8 cellular contexts compared by ENCODE assay signal in genomic region chr3:128616516-128617269, GRCh38. TPM values are rescaled to one million over a fixed set of nuclear protein-coding genes. Genes with fewer than 3 reads are reported as not detected.
A peak's percentile ranks its signal among the peaks of the same experiment; 100 is the strongest.
DNase-seq lines count a peak whose midpoint lies in the region; ATAC-seq and TF ChIP-seq lines count a peak whose summit lies in the region.

No MANE protein-coding gene starts in this region.

- WGBS in esophagus, 2 donors = 88 to 89% methylated on average over 16 of the region's 16 CpGs

- TF ChIP-seq CTCF in GM12875 (IDR thresholded peaks at IDR 0.05; ENCODE audit: borderline replicate concordance, insufficient read depth, low read depth, low read length) (no peak), gastrocnemius medialis (IDR thresholded peaks at IDR 0.05 in 4 of 5, conservative IDR thresholded peaks at IDR 0.05 in 1 of 5) (no peak)

- in situ Hi-C loops in gastrocnemius medialis (cut with MboI; ENCODE audit: low sequenced_read_pairs in 4 of 4) = loop anchor here in 2 of 4 donors (10.0 to 25.0 kb wide), 2 partner anchors 178 to 529 kb away; no protein-coding TSS in a partner anchor

- H3K27me3 ChIP-seq in esophagus (ENCODE audit: control insufficient read depth in 1 of 2, insufficient read depth in 2 of 2, low read length in 2 of 2) (no peaks in the 10 kb centered on the region), gastrocnemius medialis (no peaks in the 10 kb centered on the region)

- ATAC-seq in gastrocnemius medialis (no peak), HG03196 (IDR thresholded peaks at IDR 0.05; ENCODE audit: unreplicated experiment) (no peak)

- H3K27ac ChIP-seq in SK-N-MC (no peak overlapping the region), esophagus (ENCODE audit: low read depth in 2 of 2, low read length in 1 of 2) (peak overlapping the region; percentile 53 to 71), gastrocnemius medialis (peak overlapping the region; percentile 85 to 95 (median 90))

- H3K4me1 ChIP-seq in esophagus (ENCODE audit: control insufficient read depth in 2 of 2, insufficient read depth in 2 of 2, low read length in 1 of 2) (peaks cover 0 to 7% of the 10 kb centered on the region in 2 donors), gastrocnemius medialis (peaks cover 19 to 20% of the 10 kb centered on the region in 2 donors)

- DNase-seq in SK-N-MC (ENCODE audit: low read depth, low spot score) = no peak
- no peak for DNase-seq in gastrocnemius medialis
- no peak for DNase-seq in NCI-H2171 treated with DMSO at 0.1 percent for 48 hours (lab: John Stamatoyannopoulos, UW)
- no peak for DNase-seq in activated CD4-positive, alpha-beta T cell treated with anti-CD3 and anti-CD28 coated beads, Interleukin-2, amount 50 U/mL, for 4 hours
- DNase-seq in DMS79 (lab: John Stamatoyannopoulos, UW) = no peak

- peaks cover 31% of the 10 kb centered on the region for H3K36me3 ChIP-seq in SK-N-MC (ENCODE audit: insufficient read depth, low read length)
- peaks cover 2 to 27% of the 10 kb centered on the region in 2 donors for H3K36me3 ChIP-seq in esophagus (ENCODE audit: control insufficient read depth in 2 of 2, insufficient read depth in 2 of 2, low read length in 1 of 2)
- peaks cover 7 to 31% of the 10 kb centered on the region in 2 donors for H3K36me3 ChIP-seq in gastrocnemius medialis

- peak overlapping the region; percentile 63 for H3K9ac ChIP-seq in SK-N-MC (ENCODE audit: insufficient read length)

- H3K4me3 ChIP-seq in GM12875 (ENCODE audit: low read depth, low read length) = peak overlapping the region; percentile 78
- peak overlapping the region; percentile 82 for H3K4me3 ChIP-seq in SK-N-MC
- H3K4me3 ChIP-seq in esophagus (ENCODE audit: low read depth in 1 of 2, low read length in 2 of 2) = no peak overlapping the region
- H3K4me3 ChIP-seq in gastrocnemius medialis = peak overlapping the region in 3 of 4 donors; percentile 49 to 96 (median 73)

- intact Hi-C loops in gastrocnemius medialis (cut with DNase I; ENCODE audit: low total_unique reads) = loop anchor here (1.0 to 5.0 kb wide), 4 partner anchors 34 to 178 kb away; partner anchors contain the start of genes RAB7A and RPN1

- TF ChIP-seq POLR2A in gastrocnemius medialis (IDR thresholded peaks at IDR 0.05) = no peak

- no peaks in the 10 kb centered on the region for H3K9me3 ChIP-seq in SK-N-MC (ENCODE audit: low read depth, low read length)
- no peaks in the 10 kb centered on the region for H3K9me3 ChIP-seq in esophagus (ENCODE audit: control insufficient read depth in 2 of 2, insufficient read depth in 1 of 2, low read depth in 1 of 2, low read length in 1 of 2)
- no peaks in the 10 kb centered on the region for H3K9me3 ChIP-seq in gastrocnemius medialis

RNA-seq across cellular contexts. Expression of gene RPN1, which starts 33.9 kb away (rescaled TPM):
- polyA plus RNA-seq in esophagus = 100 to 1,000 TPM in 1 of 2 donors, 10 to 100 TPM in 1; 51.2 to 110 TPM
- total RNA-seq in gastrocnemius medialis = 100 to 1,000 TPM; 197 to 219 (median 212) TPM

Comparison
In these comparisons a context has a peak if more than half of its experiments do, and no peak if none do; other contexts are left out.
1. H3K4me3 ChIP-seq: peak in GM12875 (single experiment), SK-N-MC (single experiment) and gastrocnemius medialis (3 of 4); none in esophagus (0 of 2).